ENCODE assay signal across 1 cellular context in genomic region chr9:18985464-18985951, GRCh38.
TF ChIP-seq lines count a peak whose summit lies in the region.

No MANE protein-coding gene starts in this region.

TF ChIP-seq in H1, 55 proteins besides CTCF, POLR2A, EP300 and RAD21:
- no peak for TF ChIP-seq CHD2 (IDR thresholded peaks at IDR 0.05; ENCODE audit: low read length)
- no peak for TF ChIP-seq SUZ12 (IDR thresholded peaks at IDR 0.05; ENCODE audit: low read length)
- no peak for TF ChIP-seq SP2 (IDR thresholded peaks at IDR 0.05; ENCODE audit: low read length)
- no peak for TF ChIP-seq EZH2 (IDR thresholded peaks at IDR 0.05; ENCODE audit: low read depth, low read length, severe bottlenecking)
- TF ChIP-seq FOSL1 (IDR thresholded peaks at IDR 0.05; ENCODE audit: insufficient read depth, low read depth, low read length): no peak
- TF ChIP-seq POU5F1 (IDR thresholded peaks at IDR 0.05; ENCODE audit: low read depth, low read length): no peak
- TF ChIP-seq JUN (IDR thresholded peaks at IDR 0.05; ENCODE audit: low read depth, low read length): no peak
- TF ChIP-seq SIRT6 (IDR thresholded peaks at IDR 0.05; ENCODE audit: low read length): no peak
- no peak for TF ChIP-seq SP4 (IDR thresholded peaks at IDR 0.05; ENCODE audit: low read length)
- no peak for TF ChIP-seq E2F6 (IDR thresholded peaks at IDR 0.05)
- TF ChIP-seq CREB1 (IDR thresholded peaks at IDR 0.05): no peak
- TF ChIP-seq, protein P1, sequence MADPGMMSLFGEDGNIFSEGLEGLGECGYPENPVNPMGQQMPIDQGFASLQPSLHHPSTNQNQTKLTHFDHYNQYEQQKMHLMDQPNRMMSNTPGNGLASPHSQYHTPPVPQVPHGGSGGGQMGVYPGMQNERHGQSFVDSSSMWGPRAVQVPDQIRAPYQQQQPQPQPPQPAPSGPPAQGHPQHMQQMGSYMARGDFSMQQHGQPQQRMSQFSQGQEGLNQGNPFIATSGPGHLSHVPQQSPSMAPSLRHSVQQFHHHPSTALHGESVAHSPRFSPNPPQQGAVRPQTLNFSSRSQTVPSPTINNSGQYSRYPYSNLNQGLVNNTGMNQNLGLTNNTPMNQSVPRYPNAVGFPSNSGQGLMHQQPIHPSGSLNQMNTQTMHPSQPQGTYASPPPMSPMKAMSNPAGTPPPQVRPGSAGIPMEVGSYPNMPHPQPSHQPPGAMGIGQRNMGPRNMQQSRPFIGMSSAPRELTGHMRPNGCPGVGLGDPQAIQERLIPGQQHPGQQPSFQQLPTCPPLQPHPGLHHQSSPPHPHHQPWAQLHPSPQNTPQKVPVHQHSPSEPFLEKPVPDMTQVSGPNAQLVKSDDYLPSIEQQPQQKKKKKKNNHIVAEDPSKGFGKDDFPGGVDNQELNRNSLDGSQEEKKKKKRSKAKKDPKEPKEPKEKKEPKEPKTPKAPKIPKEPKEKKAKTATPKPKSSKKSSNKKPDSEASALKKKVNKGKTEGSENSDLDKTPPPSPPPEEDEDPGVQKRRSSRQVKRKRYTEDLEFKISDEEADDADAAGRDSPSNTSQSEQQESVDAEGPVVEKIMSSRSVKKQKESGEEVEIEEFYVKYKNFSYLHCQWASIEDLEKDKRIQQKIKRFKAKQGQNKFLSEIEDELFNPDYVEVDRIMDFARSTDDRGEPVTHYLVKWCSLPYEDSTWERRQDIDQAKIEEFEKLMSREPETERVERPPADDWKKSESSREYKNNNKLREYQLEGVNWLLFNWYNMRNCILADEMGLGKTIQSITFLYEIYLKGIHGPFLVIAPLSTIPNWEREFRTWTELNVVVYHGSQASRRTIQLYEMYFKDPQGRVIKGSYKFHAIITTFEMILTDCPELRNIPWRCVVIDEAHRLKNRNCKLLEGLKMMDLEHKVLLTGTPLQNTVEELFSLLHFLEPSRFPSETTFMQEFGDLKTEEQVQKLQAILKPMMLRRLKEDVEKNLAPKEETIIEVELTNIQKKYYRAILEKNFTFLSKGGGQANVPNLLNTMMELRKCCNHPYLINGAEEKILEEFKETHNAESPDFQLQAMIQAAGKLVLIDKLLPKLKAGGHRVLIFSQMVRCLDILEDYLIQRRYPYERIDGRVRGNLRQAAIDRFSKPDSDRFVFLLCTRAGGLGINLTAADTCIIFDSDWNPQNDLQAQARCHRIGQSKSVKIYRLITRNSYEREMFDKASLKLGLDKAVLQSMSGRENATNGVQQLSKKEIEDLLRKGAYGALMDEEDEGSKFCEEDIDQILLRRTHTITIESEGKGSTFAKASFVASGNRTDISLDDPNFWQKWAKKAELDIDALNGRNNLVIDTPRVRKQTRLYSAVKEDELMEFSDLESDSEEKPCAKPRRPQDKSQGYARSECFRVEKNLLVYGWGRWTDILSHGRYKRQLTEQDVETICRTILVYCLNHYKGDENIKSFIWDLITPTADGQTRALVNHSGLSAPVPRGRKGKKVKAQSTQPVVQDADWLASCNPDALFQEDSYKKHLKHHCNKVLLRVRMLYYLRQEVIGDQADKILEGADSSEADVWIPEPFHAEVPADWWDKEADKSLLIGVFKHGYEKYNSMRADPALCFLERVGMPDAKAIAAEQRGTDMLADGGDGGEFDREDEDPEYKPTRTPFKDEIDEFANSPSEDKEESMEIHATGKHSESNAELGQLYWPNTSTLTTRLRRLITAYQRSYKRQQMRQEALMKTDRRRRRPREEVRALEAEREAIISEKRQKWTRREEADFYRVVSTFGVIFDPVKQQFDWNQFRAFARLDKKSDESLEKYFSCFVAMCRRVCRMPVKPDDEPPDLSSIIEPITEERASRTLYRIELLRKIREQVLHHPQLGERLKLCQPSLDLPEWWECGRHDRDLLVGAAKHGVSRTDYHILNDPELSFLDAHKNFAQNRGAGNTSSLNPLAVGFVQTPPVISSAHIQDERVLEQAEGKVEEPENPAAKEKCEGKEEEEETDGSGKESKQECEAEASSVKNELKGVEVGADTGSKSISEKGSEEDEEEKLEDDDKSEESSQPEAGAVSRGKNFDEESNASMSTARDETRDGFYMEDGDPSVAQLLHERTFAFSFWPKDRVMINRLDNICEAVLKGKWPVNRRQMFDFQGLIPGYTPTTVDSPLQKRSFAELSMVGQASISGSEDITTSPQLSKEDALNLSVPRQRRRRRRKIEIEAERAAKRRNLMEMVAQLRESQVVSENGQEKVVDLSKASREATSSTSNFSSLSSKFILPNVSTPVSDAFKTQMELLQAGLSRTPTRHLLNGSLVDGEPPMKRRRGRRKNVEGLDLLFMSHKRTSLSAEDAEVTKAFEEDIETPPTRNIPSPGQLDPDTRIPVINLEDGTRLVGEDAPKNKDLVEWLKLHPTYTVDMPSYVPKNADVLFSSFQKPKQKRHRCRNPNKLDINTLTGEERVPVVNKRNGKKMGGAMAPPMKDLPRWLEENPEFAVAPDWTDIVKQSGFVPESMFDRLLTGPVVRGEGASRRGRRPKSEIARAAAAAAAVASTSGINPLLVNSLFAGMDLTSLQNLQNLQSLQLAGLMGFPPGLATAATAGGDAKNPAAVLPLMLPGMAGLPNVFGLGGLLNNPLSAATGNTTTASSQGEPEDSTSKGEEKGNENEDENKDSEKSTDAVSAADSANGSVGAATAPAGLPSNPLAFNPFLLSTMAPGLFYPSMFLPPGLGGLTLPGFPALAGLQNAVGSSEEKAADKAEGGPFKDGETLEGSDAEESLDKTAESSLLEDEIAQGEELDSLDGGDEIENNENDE (IDR thresholded peaks at IDR 0.05; ENCODE audit: insufficient replicate concordance, low read length): no peak
- no peak for TF ChIP-seq EGR1 (IDR thresholded peaks at IDR 0.05; ENCODE audit: borderline replicate concordance, low read depth, low read length)
- no peak for TF ChIP-seq MAX (IDR thresholded peaks at IDR 0.05)
- TF ChIP-seq ZNF274 (IDR thresholded peaks at IDR 0.05; ENCODE audit: borderline replicate concordance, extremely low read depth, low read length): no peak
- TF ChIP-seq YY1 (IDR thresholded peaks at IDR 0.05; ENCODE audit: low read depth, low read length): no peak
- TF ChIP-seq RNF2 (IDR thresholded peaks at IDR 0.05; ENCODE audit: borderline replicate concordance, low read depth, low read length, missing control alignments, poor library complexity, severe bottlenecking): no peak
- no peak for TF ChIP-seq CEBPB (IDR thresholded peaks at IDR 0.05; ENCODE audit: low read depth, low read length)
- no peak for TF ChIP-seq BCL11A (IDR thresholded peaks at IDR 0.05; ENCODE audit: low read depth in 2 of 2, low read length in 2 of 2)
- TF ChIP-seq SAP30 (IDR thresholded peaks at IDR 0.05; ENCODE audit: insufficient read depth, insufficient replicate concordance, low read length): no peak
TF ChIP-seq in H1: peak in this region for 0.
